15 cellular contexts compared by ENCODE assay signal in the genomic region with DNA sequence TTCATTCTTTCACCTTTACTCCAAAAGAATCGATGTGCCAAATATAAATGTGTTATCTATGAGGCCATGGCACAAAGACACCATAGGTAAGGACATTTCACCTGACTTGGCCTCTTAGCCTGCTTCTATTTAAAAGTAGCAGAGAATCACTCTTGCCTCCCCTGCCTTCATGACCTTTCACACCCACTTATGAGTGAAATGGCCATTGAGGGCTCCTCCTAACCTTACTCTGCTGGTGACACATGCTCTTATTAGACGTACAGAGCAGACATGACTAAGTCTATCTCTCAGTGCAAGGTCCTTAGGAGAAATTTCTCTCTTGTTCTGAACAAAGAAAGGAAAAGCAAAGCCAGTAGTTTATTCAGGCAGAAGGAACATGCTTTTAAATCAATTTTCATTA.
DNase-seq lines count a peak whose midpoint lies in the region; ATAC-seq and TF ChIP-seq lines count a peak whose summit lies in the region.
"Had no signal": no experiment of that assay in that cellular context is flagged by ENCODE, and none has a peak within 500 bp of the region (broad histone marks: within the 10 kb centered on the region; RNA-seq: fewer than 3 reads in every experiment).

No MANE protein-coding gene starts in this region.

- TF ChIP-seq CTCF in left ventricle myocardium inferior (IDR thresholded peaks at IDR 0.05; ENCODE audit: borderline replicate concordance) (no peak), lung (IDR thresholded peaks at IDR 0.05; ENCODE audit: control extremely low read depth, extremely low read depth) (no peak)

- intact Hi-C loops in Right ventricle myocardium superior (cut with DNase I) (no loop called here), left ventricle myocardium inferior (cut with micrococcal nuclease) (no loop called here)

- H3K27me3 ChIP-seq in left ventricle myocardium inferior (ENCODE audit: low read depth) (no peaks in the 10 kb centered on the region), lung (ENCODE audit: control insufficient read depth, insufficient read depth) (no peaks in the 10 kb centered on the region)
- H3K27me3 ChIP-seq: BLaER1 had no signal

- no peaks in the 10 kb centered on the region for H3K9me3 ChIP-seq in left ventricle myocardium inferior (replicated peaks)
- no peaks in the 10 kb centered on the region for H3K9me3 ChIP-seq in lung (ENCODE audit: control insufficient read depth in 2 of 2, insufficient read depth in 1 of 2, low read length in 1 of 2)
- H3K9me3 ChIP-seq: BLaER1 had no signal

- H3K4me3 ChIP-seq in left ventricle myocardium inferior (no peak overlapping the region), lung (no peak overlapping the region)
- H3K4me3 ChIP-seq: BLaER1 had no signal

- H3K36me3 ChIP-seq in left ventricle myocardium inferior (no peaks in the 10 kb centered on the region), lung (ENCODE audit: control insufficient read depth in 2 of 2, insufficient read depth in 2 of 2, low read length in 2 of 2) (no peaks in the 10 kb centered on the region)
- H3K36me3 ChIP-seq: BLaER1 had no signal

- H3K27ac ChIP-seq in left ventricle myocardium inferior (replicated peaks) (no peak overlapping the region), lung (ENCODE audit: low read depth in 1 of 2, low read length in 1 of 2) (no peak overlapping the region)
- H3K27ac ChIP-seq: BLaER1 had no signal

- H3K4me1 ChIP-seq in left ventricle myocardium inferior (no peaks in the 10 kb centered on the region), lung (ENCODE audit: control insufficient read depth in 2 of 2, insufficient read depth in 2 of 2, low read length in 2 of 2) (no peaks in the 10 kb centered on the region)
- H3K4me1 ChIP-seq: BLaER1 had no signal

- ATAC-seq in Right ventricle myocardium superior (ENCODE audit: poor library complexity) (peak; percentile 55), esophagus mucosa (peak; percentile 26), lung (ENCODE audit: insufficient read depth, low FRiP score) (no peak)
- ATAC-seq: HepG2 had no signal

- DNase-seq in Right ventricle myocardium superior (no peak), left ventricle myocardium inferior (no peak), lung (ENCODE audit: low spot score) (peak; percentile 5), GM19240 (ENCODE audit: insufficient read length, low spot score) (no peak), NCI-H146 (lab: John Stamatoyannopoulos, UW) (no peak), NOMO-1 (lab: John Stamatoyannopoulos, UW; ENCODE audit: unreplicated experiment in 2 of 2) (no peak)
- DNase-seq: 8988T; CD4-positive, alpha-beta memory T cell; DMS153; DMS79; GDM1; H9 had no signal

- WGBS in lung, 2 donors = 68 to 89% methylated on average over 2 of the region's 2 CpGs
